Comparison of ENCODE assay signal across 12 cellular contexts in the genomic region with DNA sequence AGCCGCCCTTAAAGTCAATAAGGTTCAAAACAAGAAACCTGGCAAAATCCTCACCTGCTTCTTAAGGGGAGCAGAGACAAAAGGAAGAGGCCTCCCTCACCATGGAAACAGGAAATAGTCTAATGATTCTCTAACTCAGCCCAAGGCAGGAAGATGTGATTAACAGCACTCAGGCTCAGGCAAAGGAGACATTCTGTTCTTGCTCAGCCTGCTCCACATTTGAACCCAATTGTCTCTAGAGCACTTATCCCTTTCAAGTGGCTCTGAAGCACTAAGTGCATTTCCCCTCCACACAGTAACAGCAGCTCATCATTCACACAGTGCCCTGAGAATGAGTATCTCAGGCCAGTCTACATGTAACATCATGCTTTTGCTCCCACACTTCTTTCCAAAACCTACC.
A peak's percentile ranks its signal among the peaks of the same experiment; 100 is the strongest.
DNase-seq lines count a peak whose midpoint lies in the region; ATAC-seq and TF ChIP-seq lines count a peak whose summit lies in the region.
"Had no signal": no experiment of that assay in that cellular context is flagged by ENCODE, and none has a peak within 500 bp of the region (broad histone marks: within the 10 kb centered on the region; RNA-seq: fewer than 3 reads in every experiment).

No MANE protein-coding gene starts in this region.

- H3K4me3 ChIP-seq in Jurkat, Clone E6-1 (ENCODE audit: low read length): no peak overlapping the region
- H3K4me3 ChIP-seq in NT2/D1 (ENCODE audit: insufficient read length, low read depth): no peak overlapping the region
- no peak overlapping the region for H3K4me3 ChIP-seq in right cardiac atrium (ENCODE audit: low read length)
- no peak overlapping the region for H3K4me3 ChIP-seq in CD8-positive, alpha-beta memory T cell (ENCODE audit: low read length)
- H3K4me3 ChIP-seq: K562, tibial artery had no signal

- H3K27ac Mint-ChIP-seq in CD8-positive, alpha-beta memory T cell: no peak overlapping the region
- H3K27ac Mint-ChIP-seq in Calu3 (ENCODE audit: unreplicated experiment): no peak overlapping the region
- H3K27ac Mint-ChIP-seq: immature natural killer cell had no signal

- H3K4me1 ChIP-seq in NT2/D1 (ENCODE audit: insufficient read depth, insufficient read length): no peaks in the 10 kb centered on the region
- H3K4me1 ChIP-seq in right cardiac atrium (ENCODE audit: control insufficient read depth, insufficient read depth, low read length): peaks cover 5% of the 10 kb centered on the region
- H3K4me1 ChIP-seq in CD8-positive, alpha-beta memory T cell (ENCODE audit: insufficient read depth, low read length): no peaks in the 10 kb centered on the region

- no peaks in the 10 kb centered on the region for H3K27me3 ChIP-seq in NT2/D1 (ENCODE audit: insufficient read depth, insufficient read length)
- no peaks in the 10 kb centered on the region for H3K27me3 ChIP-seq in right cardiac atrium (ENCODE audit: control insufficient read depth, insufficient read depth)
- H3K27me3 ChIP-seq in CD8-positive, alpha-beta memory T cell (ENCODE audit: insufficient read depth, low read length, poor library complexity, severe bottlenecking): no peaks in the 10 kb centered on the region
- H3K27me3 ChIP-seq: tibial artery had no signal

- peaks cover 0 to 5% (median 0%) of the 10 kb centered on the region in 3 donors for H3K4me1 Mint-ChIP-seq in CD8-positive, alpha-beta memory T cell
- H3K4me1 Mint-ChIP-seq in Calu3 (ENCODE audit: low read depth, unreplicated experiment): peaks cover 15% of the 10 kb centered on the region
- H3K4me1 Mint-ChIP-seq: immature natural killer cell had no signal

- no peak overlapping the region for H3K4me3 Mint-ChIP-seq in CD8-positive, alpha-beta memory T cell
- no peak overlapping the region for H3K4me3 Mint-ChIP-seq in Calu3 (ENCODE audit: low read depth, unreplicated experiment)
- H3K4me3 Mint-ChIP-seq: immature natural killer cell had no signal

- peaks cover 0 to 2% (median 2%) of the 10 kb centered on the region in 3 donors for H3K36me3 Mint-ChIP-seq in CD8-positive, alpha-beta memory T cell
- H3K36me3 Mint-ChIP-seq in Calu3 (ENCODE audit: insufficient read depth, unreplicated experiment): no peaks in the 10 kb centered on the region

- POLR2A ChIA-PET in CD8-positive, alpha-beta memory T cell (lab: Charles Lee): no interaction called here

- no peaks in the 10 kb centered on the region for H3K9me3 Mint-ChIP-seq in CD8-positive, alpha-beta memory T cell
- no peaks in the 10 kb centered on the region for H3K9me3 Mint-ChIP-seq in Calu3 (ENCODE audit: low read depth, unreplicated experiment)
- H3K9me3 Mint-ChIP-seq: immature natural killer cell had no signal

- DNase-seq in ELR (ENCODE audit: low read depth) (peak; percentile 36), NT2/D1 (ENCODE audit: low read depth, low spot score) (peak; percentile 72), right cardiac atrium (no peak), occipital lobe (lab: John Stamatoyannopoulos, UW) (no peak), foreskin melanocyte (no peak), Calu3 (no peak)
- peak; percentile 67 for DNase-seq in Jurkat, Clone E6-1 (ENCODE audit: low read depth, low spot score)
- no peak for DNase-seq in CD8-positive, alpha-beta memory T cell
- DNase-seq: immature natural killer cell, tibial artery had no signal

- peaks cover 2 to 5% of the 10 kb centered on the region in 2 donors for H3K27me3 Mint-ChIP-seq in CD8-positive, alpha-beta memory T cell
- no peaks in the 10 kb centered on the region for H3K27me3 Mint-ChIP-seq in Calu3 (ENCODE audit: unreplicated experiment)

- CTCF ChIA-PET in CD8-positive, alpha-beta memory T cell (lab: Charles Lee): no interaction called here
- CTCF ChIA-PET in Calu3 (lab: Charles Lee): no interaction called here

- TF ChIP-seq CTCF in Calu3 (IDR thresholded peaks at IDR 0.05; ENCODE audit: unreplicated experiment): no peak

- H3K9me3 ChIP-seq in NT2/D1 (ENCODE audit: insufficient read depth, low read length): no peaks in the 10 kb centered on the region
- H3K9me3 ChIP-seq in right cardiac atrium (ENCODE audit: control insufficient read depth, low read length): no peaks in the 10 kb centered on the region
- H3K9me3 ChIP-seq in CD8-positive, alpha-beta memory T cell (ENCODE audit: low read length): no peaks in the 10 kb centered on the region
- H3K9me3 ChIP-seq: tibial artery had no signal

- no peak overlapping the region for H3K27ac ChIP-seq in right cardiac atrium (ENCODE audit: low read length)
- H3K27ac ChIP-seq in CD8-positive, alpha-beta memory T cell (ENCODE audit: low read depth, low read length): no peak overlapping the region
- H3K27ac ChIP-seq: tibial artery had no signal

- WGBS in right cardiac atrium: 76% methylated on average over 1 of the region's 1 CpG

- intact Hi-C loops in right cardiac atrium (cut with DNase I): no loop called here
- intact Hi-C loops in Calu3 (cut with micrococcal nuclease; ENCODE audit: unreplicated experiment): no loop called here

- peaks cover 12% of the 10 kb centered on the region for H3K36me3 ChIP-seq in NT2/D1 (ENCODE audit: insufficient read depth, insufficient read length, low read length)
- H3K36me3 ChIP-seq in CD8-positive, alpha-beta memory T cell (ENCODE audit: insufficient read depth, low read length): no peaks in the 10 kb centered on the region

- BruUV-seq in Calu3 (replicated peaks; lab: Mats Ljungman, UMichigan): no TSS peak

- H3K9ac ChIP-seq in NT2/D1 (ENCODE audit: insufficient read length, low read depth): no peak overlapping the region

- ATAC-seq in right cardiac atrium: peak; percentile 55 to 70
- ATAC-seq: activated CD4-positive, CD25-positive, alpha-beta regulatory T cell treated with anti-CD3 and anti-CD28 coated beads, Interleukin-2, amount 50 U/mL, for 24 hours; K562 had no signal

Comparison
In these comparisons a context has a peak if more than half of its experiments do, and no peak if none do; other contexts are left out.
1. DNase-seq: peak in ELR (single experiment), Jurkat, Clone E6-1 (single experiment) and NT2/D1 (single experiment); none in right cardiac atrium (0 of 3), CD8-positive, alpha-beta memory T cell (0 of 5), occipital lobe (single experiment), foreskin melanocyte (single experiment) and Calu3 (single experiment).